ENCODE assay signal across 11 cellular contexts in the genomic region with DNA sequence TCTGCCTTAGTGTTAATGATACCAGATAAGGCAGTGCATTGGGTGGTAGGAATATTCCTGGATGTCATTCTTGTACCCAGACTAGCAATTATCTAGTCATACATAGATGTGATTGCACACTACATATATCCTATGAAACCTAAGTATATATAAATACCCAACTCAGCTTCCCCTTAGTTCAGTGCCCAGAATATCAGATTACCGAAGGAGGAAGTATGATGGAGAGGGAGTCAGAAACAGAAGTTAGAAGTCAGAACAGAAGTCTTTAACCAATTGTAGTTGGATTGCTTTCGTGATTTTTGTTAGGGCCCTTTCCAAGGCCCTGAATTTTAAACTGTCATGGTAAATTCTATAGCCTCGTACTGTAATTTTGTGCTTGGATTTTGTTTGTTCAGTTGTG. TPM values are rescaled to one million over a fixed set of nuclear protein-coding genes. Genes with fewer than 3 reads are reported as not detected.
DNase-seq lines count a peak whose midpoint lies in the region; ATAC-seq lines count a peak whose summit lies in the region.
"Had no signal": no experiment of that assay in that cellular context is flagged by ENCODE, and none has a peak within 500 bp of the region (broad histone marks: within the 10 kb centered on the region; RNA-seq: fewer than 3 reads in every experiment).

No MANE protein-coding gene starts in this region.

- peaks cover 9% of the 10 kb centered on the region for H3K4me1 Mint-ChIP-seq in activated T-helper 2 cell treated with anti-CD3 and anti-CD28 coated beads, Interferon-gamma antibody, Interleukin-2, Interleukin-4, amounts not matched to agents 10 μg/mL and 5 μg/mL and 100 μg/mL, durations not matched to agents 14 hours and 24 hours and 36 hours (ENCODE audit: low read depth)

- H3K4me3 Mint-ChIP-seq in activated T-helper 2 cell treated with anti-CD3 and anti-CD28 coated beads, Interferon-gamma antibody, Interleukin-2, Interleukin-4, amounts not matched to agents 10 μg/mL and 5 μg/mL and 100 μg/mL, durations not matched to agents 14 hours and 24 hours and 36 hours (ENCODE audit: low read depth), result no peak overlapping the region
- H3K4me3 Mint-ChIP-seq: CD4-positive, CD25-positive, alpha-beta regulatory T cell had no signal

- H3K27me3 Mint-ChIP-seq in activated T-helper 2 cell treated with anti-CD3 and anti-CD28 coated beads, Interferon-gamma antibody, Interleukin-2, Interleukin-4, amounts not matched to agents 10 μg/mL and 5 μg/mL and 100 μg/mL, durations not matched to agents 14 hours and 24 hours and 36 hours (ENCODE audit: low read depth), result no peaks in the 10 kb centered on the region
- H3K27me3 Mint-ChIP-seq: CD4-positive, CD25-positive, alpha-beta regulatory T cell had no signal

- intact Hi-C loops in left ventricle myocardium superior (cut with micrococcal nuclease), result no loop called here
- intact Hi-C loops in activated T-helper 2 cell treated with anti-CD3 and anti-CD28 coated beads, Interferon-gamma antibody, Interleukin-2, Interleukin-4, amounts not matched to agents 10 μg/mL and 5 μg/mL and 100 μg/mL, durations not matched to agents 14 hours and 24 hours and 36 hours (cut with micrococcal nuclease), result loop anchor here (5.0 kb wide), 1 partner anchor 47 kb away; the partner anchor contains the start of gene DCK

- no peaks in the 10 kb centered on the region for H3K9me3 Mint-ChIP-seq in activated T-helper 2 cell treated with anti-CD3 and anti-CD28 coated beads, Interferon-gamma antibody, Interleukin-2, Interleukin-4, amounts not matched to agents 10 μg/mL and 5 μg/mL and 100 μg/mL, durations not matched to agents 14 hours and 24 hours and 36 hours

- H3K36me3 Mint-ChIP-seq in activated T-helper 2 cell treated with anti-CD3 and anti-CD28 coated beads, Interferon-gamma antibody, Interleukin-2, Interleukin-4, amounts not matched to agents 10 μg/mL and 5 μg/mL and 100 μg/mL, durations not matched to agents 14 hours and 24 hours and 36 hours (ENCODE audit: low read depth), result peaks cover 8% of the 10 kb centered on the region

- peak; percentile 42 for ATAC-seq in GM21825 (IDR thresholded peaks at IDR 0.05; ENCODE audit: unreplicated experiment)
- ATAC-seq in left ventricle myocardium superior, result peak; percentile 41

- DNase-seq in DMS53 treated with DMSO at 0.1 percent for 48 hours (lab: John Stamatoyannopoulos, UW; ENCODE audit: unreplicated experiment) (peak; percentile 2), NOMO-1 (lab: John Stamatoyannopoulos, UW; ENCODE audit: unreplicated experiment in 2 of 2) (peak; percentile 69 to 92), left ventricle myocardium superior (no peak), C1 segment of cervical spinal cord (lab: John Stamatoyannopoulos, UW) (no peak), SW480 (ENCODE audit: low spot score) (no peak), glomerular visceral epithelial cell (ENCODE audit: extremely low spot score) (no peak)
- no peak for DNase-seq in activated T-helper 2 cell treated with anti-CD3 and anti-CD28 coated beads, Interferon-gamma antibody, Interleukin-2, Interleukin-4, amounts not matched to agents 10 μg/mL and 5 μg/mL and 100 μg/mL, durations not matched to agents 14 hours and 24 hours and 36 hours (ENCODE audit: low spot score)
- DNase-seq: CD4-positive, CD25-positive, alpha-beta regulatory T cell; colonic mucosa; NCI-H1436 had no signal

- H3K27ac Mint-ChIP-seq in activated T-helper 2 cell treated with anti-CD3 and anti-CD28 coated beads, Interferon-gamma antibody, Interleukin-2, Interleukin-4, amounts not matched to agents 10 μg/mL and 5 μg/mL and 100 μg/mL, durations not matched to agents 14 hours and 24 hours and 36 hours, result no peak overlapping the region

RNA-seq across cellular contexts. Expression of gene MOB1B, which starts 42.9 kb away (rescaled TPM):
- 18.4 TPM for total RNA-seq in left ventricle myocardium superior
- 27.0 and 28.1 TPM in 2 replicates for total RNA-seq in activated T-helper 2 cell treated with anti-CD3 and anti-CD28 coated beads, Interferon-gamma antibody, Interleukin-2, Interleukin-4, amounts not matched to agents 10 μg/mL and 5 μg/mL and 100 μg/mL, durations not matched to agents 14 hours and 24 hours and 36 hours

RNA-seq across cellular contexts. Expression of gene DCK, which starts 48.4 kb away (rescaled TPM):
- total RNA-seq in left ventricle myocardium superior, result 6.6 TPM
- total RNA-seq in activated T-helper 2 cell treated with anti-CD3 and anti-CD28 coated beads, Interferon-gamma antibody, Interleukin-2, Interleukin-4, amounts not matched to agents 10 μg/mL and 5 μg/mL and 100 μg/mL, durations not matched to agents 14 hours and 24 hours and 36 hours, result 35.1 and 35.3 TPM in 2 replicates

Comparison
In these comparisons a context has a peak if more than half of its experiments do, and no peak if none do; other contexts are left out.
1. DNase-seq: peak in DMS53 treated with DMSO at 0.1 percent for 48 hours (single experiment) and NOMO-1 (2 of 2); none in left ventricle myocardium superior (single experiment), activated T-helper 2 cell treated with anti-CD3 and anti-CD28 coated beads, Interferon-gamma antibody, Interleukin-2, Interleukin-4, amounts not matched to agents 10 μg/mL and 5 μg/mL and 100 μg/mL, durations not matched to agents 14 hours and 24 hours and 36 hours (single experiment), C1 segment of cervical spinal cord (0 of 14), SW480 (single experiment) and glomerular visceral epithelial cell (single experiment).